Comparison of ENCODE assay signal across 10 cellular contexts in genomic region chr1:220881918-220882891, GRCh38. TPM values are rescaled to one million over a fixed set of nuclear protein-coding genes. Genes with fewer than 3 reads are reported as not detected.
A peak's percentile ranks its signal among the peaks of the same experiment; 100 is the strongest.
DNase-seq lines count a peak whose midpoint lies in the region; ATAC-seq and TF ChIP-seq lines count a peak whose summit lies in the region.
"Had no signal": no experiment of that assay in that cellular context is flagged by ENCODE, and none has a peak within 500 bp of the region (broad histone marks: within the 10 kb centered on the region; RNA-seq: fewer than 3 reads in every experiment).

No MANE protein-coding gene starts in this region.

- peaks cover 28% of the 10 kb centered on the region for H3K4me1 Mint-ChIP-seq in activated CD4-positive, alpha-beta T cell treated with anti-CD3 and anti-CD28 coated beads, Interleukin-2, amount 10 ng/mL, durations not matched to agents 7 days and 5 days

- WGBS in heart right ventricle, 2 donors, result 43 to 58% methylated on average over 43 of the region's 43 CpGs

- TF ChIP-seq CTCF in heart right ventricle (IDR thresholded peaks at IDR 0.05), result peak in 7 of 9 donors; percentile 24 to 52 (median 39)

- intact Hi-C loops in heart right ventricle (cut with DNase I), result loop anchor here in 4 of 10 donors (2.0 to 10.0 kb wide), 4 partner anchors 113 to 320 kb away; no protein-coding TSS in a partner anchor

- peak overlapping the region; percentile 2 to 98 (median 80) for H3K4me3 ChIP-seq in heart right ventricle

- peaks cover 4% of the 10 kb centered on the region for H3K36me3 Mint-ChIP-seq in activated CD4-positive, alpha-beta T cell treated with anti-CD3 and anti-CD28 coated beads, Interleukin-2, amount 10 ng/mL, durations not matched to agents 7 days and 5 days (ENCODE audit: low read depth)

- no peaks in the 10 kb centered on the region for H3K9me3 Mint-ChIP-seq in activated CD4-positive, alpha-beta T cell treated with anti-CD3 and anti-CD28 coated beads, Interleukin-2, amount 10 ng/mL, durations not matched to agents 7 days and 5 days

- peaks cover 0 to 49% (median 28%) of the 10 kb centered on the region in 9 donors for H3K36me3 ChIP-seq in heart right ventricle

- H3K27ac ChIP-seq in heart right ventricle, result peak overlapping the region in 9 of 10 donors; percentile 55 to 99 (median 97)

- peak; percentile 62 for DNase-seq in DMS53 treated with DMSO at 0.1 percent for 48 hours (lab: John Stamatoyannopoulos, UW; ENCODE audit: unreplicated experiment)
- peak; percentile 97 for DNase-seq in SKM-1 treated with dmso at 0.1 percent for 144 hours (lab: John Stamatoyannopoulos, UW; ENCODE audit: unreplicated experiment)
- DNase-seq in heart right ventricle, result peak in 1 of 2 donors; percentile 47
- DNase-seq in pons (ENCODE audit: low spot score), result peak; percentile 62
- no peak for DNase-seq in NCI-H1417 treated with DMSO at 0.1 percent for 48 hours (lab: John Stamatoyannopoulos, UW)
- no peak for DNase-seq in NCI-H774 (lab: John Stamatoyannopoulos, UW)
- DNase-seq in cerebellar cortex (ENCODE audit: low spot score), result no peak
- no peak for DNase-seq in activated CD4-positive, alpha-beta T cell treated with anti-CD3 and anti-CD28 coated beads, Interleukin-2, amount 10 ng/mL, durations not matched to agents 7 days and 5 days
- DNase-seq: caudate nucleus, NCI-H2029 had no signal

- POLR2A ChIA-PET in activated CD4-positive, alpha-beta T cell treated with anti-CD3 and anti-CD28 coated beads, Interleukin-2, amount 10 ng/mL, durations not matched to agents 7 days and 5 days (lab: Charles Lee), result interaction anchor here (0.7 kb wide), 1 partner anchor 395 kb away, joined by 5 read pairs; no protein-coding TSS in a partner anchor

- CTCF ChIA-PET in activated CD4-positive, alpha-beta T cell treated with anti-CD3 and anti-CD28 coated beads, Interleukin-2, amount 10 ng/mL, durations not matched to agents 7 days and 5 days (lab: Charles Lee), result interaction anchor here (0.7 kb wide), 1 partner anchor 511 kb away, joined by 3 read pairs; no protein-coding TSS in a partner anchor

- peaks cover 66% of the 10 kb centered on the region for H3K27me3 Mint-ChIP-seq in activated CD4-positive, alpha-beta T cell treated with anti-CD3 and anti-CD28 coated beads, Interleukin-2, amount 10 ng/mL, durations not matched to agents 7 days and 5 days

- H3K27ac Mint-ChIP-seq in activated CD4-positive, alpha-beta T cell treated with anti-CD3 and anti-CD28 coated beads, Interleukin-2, amount 10 ng/mL, durations not matched to agents 7 days and 5 days, result no peak overlapping the region

- H3K9me3 ChIP-seq in heart right ventricle, result no peaks in the 10 kb centered on the region

- no peak overlapping the region for H3K4me3 Mint-ChIP-seq in activated CD4-positive, alpha-beta T cell treated with anti-CD3 and anti-CD28 coated beads, Interleukin-2, amount 10 ng/mL, durations not matched to agents 7 days and 5 days

- peak in 2 of 8 donors; percentile 4 for ATAC-seq in heart right ventricle

- peaks cover 0 to 50% (median 9%) of the 10 kb centered on the region in 7 donors for H3K27me3 ChIP-seq in heart right ventricle

- peaks cover 0 to 59% (median 32%) of the 10 kb centered on the region in 9 donors for H3K4me1 ChIP-seq in heart right ventricle

RNA-seq across cellular contexts. Expression of gene HLX, which starts 3.0 kb away (rescaled TPM):
- 10 to 100 TPM in 2 of 10 donors, 1 to 10 TPM in 8; 4.3 to 13.8 (median 6.7) TPM for total RNA-seq in heart right ventricle
- 10 to 100 TPM in 1 of 2 donors, 1 to 10 TPM in 1; 4.8 to 10.1 TPM for polyA plus RNA-seq in heart right ventricle
- total RNA-seq in activated CD4-positive, alpha-beta T cell treated with anti-CD3 and anti-CD28 coated beads, Interleukin-2, amount 10 ng/mL, durations not matched to agents 7 days and 5 days, result under 1 TPM in 1 of 2 experiments, not detected in 1; 0.10 TPM

Comparison
In these comparisons a context has a peak if more than half of its experiments do, and no peak if none do; other contexts are left out.
1. DNase-seq: peak in DMS53 treated with DMSO at 0.1 percent for 48 hours (single experiment), SKM-1 treated with dmso at 0.1 percent for 144 hours (single experiment) and pons (single experiment); none in NCI-H1417 treated with DMSO at 0.1 percent for 48 hours (single experiment), NCI-H774 (single experiment), cerebellar cortex (single experiment) and activated CD4-positive, alpha-beta T cell treated with anti-CD3 and anti-CD28 coated beads, Interleukin-2, amount 10 ng/mL, durations not matched to agents 7 days and 5 days (single experiment).
2. RNA of gene HLX, which starts 3.0 kb away (total RNA-seq): 4.3 to 13.8 TPM in heart right ventricle; 0.10 TPM in activated CD4-positive, alpha-beta T cell treated with anti-CD3 and anti-CD28 coated beads, Interleukin-2, amount 10 ng/mL, durations not matched to agents 7 days and 5 days; every median in the first group is over 4 times any median in the second.